ENCODE assay signal across 25 cellular contexts in genomic region chr5:97494465-97494864, GRCh38.
"Had no signal": no experiment of that assay in that cellular context is flagged by ENCODE, and none has a peak within 500 bp of the region (broad histone marks: within the 10 kb centered on the region; RNA-seq: fewer than 3 reads in every experiment).

No MANE protein-coding gene starts in this region.

- H3K27ac ChIP-seq: heart right ventricle, hepatocyte, left ventricle myocardium inferior, pancreas, psoas muscle, right atrium auricular region, right lobe of liver, suprapubic skin, thoracic aorta, tibial artery, upper lobe of right lung had no signal

- H3K4me3 Mint-ChIP-seq: mesothelial cell of epicardium; naive B cell; natural killer cell; stimulated activated effector memory CD8-positive, alpha-beta T cell treated with anti-CD3 and anti-CD28 coated beads, Interleukin-12 subunit alpha, Interleukin-12 subunit beta, amount 100 ng/mL, for 72 hours; stimulated activated naive CD8-positive, alpha-beta T cell treated with anti-CD3 and anti-CD28 coated beads, Interleukin-15, Interleukin-2, amounts not matched to agents 100 ng/mL and 50 ng/mL, for 24 hours had no signal

- H3K27me3 Mint-ChIP-seq: naive B cell; stimulated activated naive CD8-positive, alpha-beta T cell treated with anti-CD3 and anti-CD28 coated beads, Interleukin-15, Interleukin-2, amounts not matched to agents 100 ng/mL and 50 ng/mL, for 24 hours had no signal

- DNase-seq: heart right ventricle; islet precursor cell; left ventricle myocardium inferior; mesendoderm; naive B cell; natural killer cell; nucleus accumbens; pancreas; psoas muscle; right lobe of liver; stimulated activated CD4-positive, alpha-beta T cell treated with anti-CD3 and anti-CD28 coated beads, Interleukin-2, amount 100 ng/mL, for 24 hours; stimulated activated CD4-positive, alpha-beta T cell treated with anti-CD3 and anti-CD28 coated beads, Interleukin-4, amount 100 ng/mL, for 1 hour; stimulated activated naive CD4-positive, alpha-beta T cell; tibial artery; trophoblast cell; upper lobe of right lung had no signal

- H3K27me3 ChIP-seq: heart right ventricle, hepatocyte, pancreas, right atrium auricular region, right lobe of liver, suprapubic skin, tibial artery, upper lobe of right lung had no signal

- H3K4me1 ChIP-seq: heart right ventricle, left ventricle myocardium inferior, pancreas, psoas muscle, right atrium auricular region, right lobe of liver, suprapubic skin, tibial artery, upper lobe of right lung had no signal

- H3K4me1 Mint-ChIP-seq: mesothelial cell of epicardium; natural killer cell; stimulated activated effector memory CD8-positive, alpha-beta T cell treated with anti-CD3 and anti-CD28 coated beads, Interleukin-12 subunit alpha, Interleukin-12 subunit beta, amount 100 ng/mL, for 72 hours had no signal

- H3K36me3 ChIP-seq: heart right ventricle, left ventricle myocardium inferior, pancreas, right atrium auricular region, right lobe of liver, suprapubic skin, thoracic aorta, tibial artery, upper lobe of right lung had no signal

- H3K4me3 ChIP-seq: heart right ventricle, hepatocyte, left ventricle myocardium inferior, lung, pancreas, psoas muscle, right atrium auricular region, right lobe of liver, smooth muscle cell, suprapubic skin, thoracic aorta, tibial artery, upper lobe of right lung had no signal

- H3K9me3 ChIP-seq: heart right ventricle, left ventricle myocardium inferior, pancreas, psoas muscle, right atrium auricular region, right lobe of liver, suprapubic skin, thoracic aorta, tibial artery, upper lobe of right lung had no signal

- H3K9me3 Mint-ChIP-seq: mesothelial cell of epicardium; naive B cell; stimulated activated naive CD8-positive, alpha-beta T cell treated with anti-CD3 and anti-CD28 coated beads, Interleukin-15, Interleukin-2, amounts not matched to agents 100 ng/mL and 50 ng/mL, for 24 hours had no signal

- H3K27ac Mint-ChIP-seq: mesothelial cell of epicardium; naive B cell; natural killer cell; stimulated activated effector memory CD8-positive, alpha-beta T cell treated with anti-CD3 and anti-CD28 coated beads, Interleukin-12 subunit alpha, Interleukin-12 subunit beta, amount 100 ng/mL, for 72 hours; stimulated activated naive CD8-positive, alpha-beta T cell treated with anti-CD3 and anti-CD28 coated beads, Interleukin-15, Interleukin-2, amounts not matched to agents 100 ng/mL and 50 ng/mL, for 24 hours had no signal

- H3K36me3 Mint-ChIP-seq: mesothelial cell of epicardium; naive B cell; natural killer cell; stimulated activated effector memory CD8-positive, alpha-beta T cell treated with anti-CD3 and anti-CD28 coated beads, Interleukin-12 subunit alpha, Interleukin-12 subunit beta, amount 100 ng/mL, for 72 hours had no signal

- ATAC-seq: heart right ventricle; natural killer cell; pancreas; psoas muscle; right lobe of liver; stimulated activated effector memory CD8-positive, alpha-beta T cell treated with anti-CD3 and anti-CD28 coated beads, Interleukin-12 subunit alpha, Interleukin-12 subunit beta, amount 100 ng/mL, for 72 hours; upper lobe of right lung had no signal
